In genomic region chr15:69897471-69898237, GRCh38 we compare ENCODE assay signal across 2 cellular contexts.
TF ChIP-seq lines count a peak whose summit lies in the region.

No MANE protein-coding gene starts in this region.

TF ChIP-seq in GM12878, 131 proteins besides CTCF, POLR2A, EP300 and RAD21 (continued from another document):
- TF ChIP-seq ZNF687 (IDR thresholded peaks at IDR 0.05) (no peak), PAX5 (IDR thresholded peaks at IDR 0.05; ENCODE audit: borderline replicate concordance, low read depth, low read length) (no peak), CEBPB (IDR thresholded peaks at IDR 0.05; ENCODE audit: borderline replicate concordance in 1 of 2, low read depth in 2 of 2, low read length in 2 of 2) (no peak), ZBED1 (IDR thresholded peaks at IDR 0.05; ENCODE audit: borderline replicate concordance) (no peak), IKZF1 (conservative IDR thresholded peaks at IDR 0.05) (no peak), GABPA (IDR thresholded peaks at IDR 0.05; ENCODE audit: low read depth) (no peak), TARDBP (IDR thresholded peaks at IDR 0.05; ENCODE audit: borderline replicate concordance) (no peak), ZBTB33 (IDR thresholded peaks at IDR 0.05) (no peak), E4F1 (IDR thresholded peaks at IDR 0.05; ENCODE audit: borderline replicate concordance, partially characterized antibody) (no peak), CREB1 (IDR thresholded peaks at IDR 0.05; ENCODE audit: low read depth) (no peak), MXI1 (IDR thresholded peaks at IDR 0.05; ENCODE audit: low read depth, low read length) (no peak), BHLHE40 (IDR thresholded peaks at IDR 0.05; ENCODE audit: borderline replicate concordance in 1 of 2, low read depth in 2 of 2, low read length in 1 of 2) (no peak)

TF ChIP-seq in GM23338, 12 proteins besides CTCF, POLR2A, EP300 and RAD21 (continued from another document):
- TF ChIP-seq, protein P1, sequence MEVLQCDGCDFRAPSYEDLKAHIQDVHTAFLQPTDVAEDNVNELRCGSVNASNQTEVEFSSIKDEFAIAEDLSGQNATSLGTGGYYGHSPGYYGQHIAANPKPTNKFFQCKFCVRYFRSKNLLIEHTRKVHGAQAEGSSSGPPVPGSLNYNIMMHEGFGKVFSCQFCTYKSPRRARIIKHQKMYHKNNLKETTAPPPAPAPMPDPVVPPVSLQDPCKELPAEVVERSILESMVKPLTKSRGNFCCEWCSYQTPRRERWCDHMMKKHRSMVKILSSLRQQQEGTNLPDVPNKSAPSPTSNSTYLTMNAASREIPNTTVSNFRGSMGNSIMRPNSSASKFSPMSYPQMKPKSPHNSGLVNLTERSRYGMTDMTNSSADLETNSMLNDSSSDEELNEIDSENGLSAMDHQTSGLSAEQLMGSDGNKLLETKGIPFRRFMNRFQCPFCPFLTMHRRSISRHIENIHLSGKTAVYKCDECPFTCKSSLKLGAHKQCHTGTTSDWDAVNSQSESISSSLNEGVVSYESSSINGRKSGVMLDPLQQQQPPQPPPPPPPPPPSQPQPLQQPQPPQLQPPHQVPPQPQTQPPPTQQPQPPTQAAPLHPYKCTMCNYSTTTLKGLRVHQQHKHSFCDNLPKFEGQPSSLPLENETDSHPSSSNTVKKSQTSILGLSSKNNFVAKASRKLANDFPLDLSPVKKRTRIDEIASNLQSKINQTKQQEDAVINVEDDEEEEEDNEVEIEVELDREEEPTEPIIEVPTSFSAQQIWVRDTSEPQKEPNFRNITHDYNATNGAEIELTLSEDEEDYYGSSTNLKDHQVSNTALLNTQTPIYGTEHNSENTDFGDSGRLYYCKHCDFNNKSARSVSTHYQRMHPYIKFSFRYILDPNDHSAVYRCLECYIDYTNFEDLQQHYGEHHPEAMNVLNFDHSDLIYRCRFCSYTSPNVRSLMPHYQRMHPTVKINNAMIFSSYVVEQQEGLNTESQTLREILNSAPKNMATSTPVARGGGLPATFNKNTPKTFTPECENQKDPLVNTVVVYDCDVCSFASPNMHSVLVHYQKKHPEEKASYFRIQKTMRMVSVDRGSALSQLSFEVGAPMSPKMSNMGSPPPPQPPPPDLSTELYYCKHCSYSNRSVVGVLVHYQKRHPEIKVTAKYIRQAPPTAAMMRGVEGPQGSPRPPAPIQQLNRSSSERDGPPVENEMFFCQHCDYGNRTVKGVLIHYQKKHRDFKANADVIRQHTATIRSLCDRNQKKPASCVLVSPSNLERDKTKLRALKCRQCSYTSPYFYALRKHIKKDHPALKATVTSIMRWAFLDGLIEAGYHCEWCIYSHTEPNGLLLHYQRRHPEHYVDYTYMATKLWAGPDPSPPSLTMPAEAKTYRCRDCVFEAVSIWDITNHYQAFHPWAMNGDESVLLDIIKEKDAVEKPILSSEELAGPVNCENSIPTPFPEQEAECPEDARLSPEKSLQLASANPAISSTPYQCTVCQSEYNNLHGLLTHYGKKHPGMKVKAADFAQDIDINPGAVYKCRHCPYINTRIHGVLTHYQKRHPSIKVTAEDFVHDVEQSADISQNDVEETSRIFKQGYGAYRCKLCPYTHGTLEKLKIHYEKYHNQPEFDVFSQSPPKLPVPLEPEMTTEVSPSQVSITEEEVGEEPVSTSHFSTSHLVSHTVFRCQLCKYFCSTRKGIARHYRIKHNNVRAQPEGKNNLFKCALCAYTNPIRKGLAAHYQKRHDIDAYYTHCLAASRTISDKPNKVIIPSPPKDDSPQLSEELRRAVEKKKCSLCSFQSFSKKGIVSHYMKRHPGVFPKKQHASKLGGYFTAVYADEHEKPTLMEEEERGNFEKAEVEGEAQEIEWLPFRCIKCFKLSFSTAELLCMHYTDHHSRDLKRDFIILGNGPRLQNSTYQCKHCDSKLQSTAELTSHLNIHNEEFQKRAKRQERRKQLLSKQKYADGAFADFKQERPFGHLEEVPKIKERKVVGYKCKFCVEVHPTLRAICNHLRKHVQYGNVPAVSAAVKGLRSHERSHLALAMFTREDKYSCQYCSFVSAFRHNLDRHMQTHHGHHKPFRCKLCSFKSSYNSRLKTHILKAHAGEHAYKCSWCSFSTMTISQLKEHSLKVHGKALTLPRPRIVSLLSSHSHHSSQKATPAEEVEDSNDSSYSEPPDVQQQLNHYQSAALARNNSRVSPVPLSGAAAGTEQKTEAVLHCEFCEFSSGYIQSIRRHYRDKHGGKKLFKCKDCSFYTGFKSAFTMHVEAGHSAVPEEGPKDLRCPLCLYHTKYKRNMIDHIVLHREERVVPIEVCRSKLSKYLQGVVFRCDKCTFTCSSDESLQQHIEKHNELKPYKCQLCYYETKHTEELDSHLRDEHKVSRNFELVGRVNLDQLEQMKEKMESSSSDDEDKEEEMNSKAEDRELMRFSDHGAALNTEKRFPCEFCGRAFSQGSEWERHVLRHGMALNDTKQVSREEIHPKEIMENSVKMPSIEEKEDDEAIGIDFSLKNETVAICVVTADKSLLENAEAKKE (CRISPR knock-in tag; IDR thresholded peaks at IDR 0.05), result no peak
- TF ChIP-seq CREB1 (CRISPR knock-in tag; IDR thresholded peaks at IDR 0.05; ENCODE audit: low read depth), result no peak
